In genomic region chr6:143368426-143368825, GRCh38 we compare ENCODE assay signal across 10 cellular contexts.
A peak's percentile ranks its signal among the peaks of the same experiment; 100 is the strongest.
DNase-seq lines count a peak whose midpoint lies in the region; ATAC-seq and TF ChIP-seq lines count a peak whose summit lies in the region.
"Had no signal": no experiment of that assay in that cellular context is flagged by ENCODE, and none has a peak within 500 bp of the region (broad histone marks: within the 10 kb centered on the region; RNA-seq: fewer than 3 reads in every experiment).

No MANE protein-coding gene starts in this region.

- H3K36me3 Mint-ChIP-seq in glutamatergic neuron (ENCODE audit: unreplicated experiment): no peaks in the 10 kb centered on the region

- no peaks in the 10 kb centered on the region for H3K9me3 Mint-ChIP-seq in glutamatergic neuron (ENCODE audit: unreplicated experiment)

- ATAC-seq in GM19328 (IDR thresholded peaks at IDR 0.05; ENCODE audit: unreplicated experiment): peak; percentile 98
- peak; percentile 94 for ATAC-seq in HG03066 (IDR thresholded peaks at IDR 0.05; ENCODE audit: low read depth, unreplicated experiment)

- no peaks in the 10 kb centered on the region for H3K9me3 ChIP-seq in adipocyte (ENCODE audit: control insufficient read depth, low read length)
- no peaks in the 10 kb centered on the region for H3K9me3 ChIP-seq in vagina
- H3K9me3 ChIP-seq: prostate gland had no signal

- H3K4me3 ChIP-seq in adipocyte (ENCODE audit: low read length): no peak overlapping the region
- H3K4me3 ChIP-seq in vagina: no peak overlapping the region
- H3K4me3 ChIP-seq: prostate gland had no signal

- no peaks in the 10 kb centered on the region for H3K4me1 ChIP-seq in adipocyte (ENCODE audit: control insufficient read depth, insufficient read depth, low read length)
- no peaks in the 10 kb centered on the region for H3K4me1 ChIP-seq in vagina
- H3K4me1 ChIP-seq: prostate gland had no signal

- no peak overlapping the region for H3K27ac ChIP-seq in vagina
- H3K27ac ChIP-seq: prostate gland had no signal

- DNase-seq in EL (peak; percentile 49), adipocyte (ENCODE audit: low read depth) (peak; percentile 30), ACHN (no peak), vagina (ENCODE audit: extremely low spot score in 2 of 2) (no peak), glutamatergic neuron (no peak), NCI-H1694 treated with DMSO at 0.1 percent for 48 hours (lab: John Stamatoyannopoulos, UW) (no peak)
- DNase-seq: effector CD4-positive, alpha-beta T cell had no signal

- intact Hi-C loops in vagina (cut with DNase I): no loop called here

- no peak overlapping the region for H3K9ac ChIP-seq in adipocyte (ENCODE audit: low read length)

- H3K36me3 ChIP-seq in adipocyte (ENCODE audit: control insufficient read depth, insufficient read depth, low read length, severe bottlenecking) (no peaks in the 10 kb centered on the region), vagina (no peaks in the 10 kb centered on the region)
- H3K36me3 ChIP-seq: prostate gland had no signal

- no peaks in the 10 kb centered on the region for H3K27me3 Mint-ChIP-seq in glutamatergic neuron (ENCODE audit: unreplicated experiment)

- no peaks in the 10 kb centered on the region for H3K4me1 Mint-ChIP-seq in glutamatergic neuron (ENCODE audit: low read depth, unreplicated experiment)

- no peak overlapping the region for H3K27ac Mint-ChIP-seq in glutamatergic neuron (ENCODE audit: unreplicated experiment)

- H3K27me3 ChIP-seq in adipocyte (replicated peaks; ENCODE audit: control insufficient read depth, insufficient read depth, low read length): no peaks in the 10 kb centered on the region
- no peaks in the 10 kb centered on the region for H3K27me3 ChIP-seq in vagina

- no peak for TF ChIP-seq POLR2A in vagina (IDR thresholded peaks at IDR 0.05)

- in situ Hi-C loops in ACHN (cut with HindIII; ENCODE audit: low pct_ligation_motif_present, low pct_unique_long_range_greater_than_20kb, low sequenced_read_pairs): no loop called here

- TF ChIP-seq CTCF in vagina (IDR thresholded peaks at IDR 0.05) (no peak), glutamatergic neuron (IDR thresholded peaks at IDR 0.05; ENCODE audit: partially characterized antibody, unreplicated experiment) (no peak)

- no peak overlapping the region for H3K4me3 Mint-ChIP-seq in glutamatergic neuron (ENCODE audit: unreplicated experiment)

Comparison
In these comparisons a context has a peak if more than half of its experiments do, and no peak if none do; other contexts are left out.
1. DNase-seq: peak in EL (single experiment) and adipocyte (single experiment); none in ACHN (single experiment), vagina (0 of 2), glutamatergic neuron (single experiment) and NCI-H1694 treated with DMSO at 0.1 percent for 48 hours (single experiment).